Comparison of ENCODE assay signal across 21 cellular contexts in the genomic region with DNA sequence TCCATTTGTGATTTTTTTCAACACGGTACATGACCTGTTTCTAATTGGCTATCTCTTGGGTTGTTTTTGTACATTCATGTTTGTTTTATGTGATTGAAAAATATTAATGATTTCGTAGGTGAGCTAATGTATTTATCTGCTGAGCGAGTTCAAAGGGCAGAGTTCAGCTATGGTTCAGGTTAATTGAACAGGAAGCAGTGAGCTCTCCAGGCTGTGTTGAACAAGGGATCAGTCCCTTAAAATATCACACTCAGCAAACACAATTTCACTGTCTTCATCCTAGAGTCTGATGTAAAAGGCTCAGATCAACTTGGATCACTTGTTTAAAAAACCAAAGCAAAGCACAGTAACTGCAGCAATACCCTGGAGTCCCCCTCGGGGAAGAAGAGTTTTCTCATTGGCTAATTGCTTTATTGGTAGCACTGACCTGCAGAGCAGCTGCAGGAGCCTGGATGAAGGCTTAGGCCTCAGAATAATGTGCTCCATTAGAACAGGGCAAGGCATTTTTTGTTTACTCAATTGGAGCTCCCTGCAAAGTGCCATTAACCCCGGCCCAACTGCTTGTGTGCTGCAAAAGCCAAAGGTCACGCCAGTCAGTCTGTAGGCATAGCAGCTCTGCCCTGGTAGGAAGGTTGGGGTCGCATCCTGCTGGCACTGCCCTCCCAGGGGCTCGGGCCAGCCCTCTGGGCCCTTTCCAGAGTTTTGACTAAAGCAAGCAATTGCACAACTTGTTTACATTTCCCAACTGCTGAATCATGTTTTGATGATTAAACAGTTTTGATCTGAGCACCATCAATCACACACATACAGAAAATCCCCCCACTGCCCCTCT. TPM values are rescaled to one million over a fixed set of nuclear protein-coding genes. Genes with fewer than 3 reads are reported as not detected.
A peak's percentile ranks its signal among the peaks of the same experiment; 100 is the strongest.
DNase-seq lines count a peak whose midpoint lies in the region; ATAC-seq and TF ChIP-seq lines count a peak whose summit lies in the region.
"Had no signal": no experiment of that assay in that cellular context is flagged by ENCODE, and none has a peak within 500 bp of the region (broad histone marks: within the 10 kb centered on the region; RNA-seq: fewer than 3 reads in every experiment).

No MANE protein-coding gene starts in this region.

- H3K79me2 ChIP-seq in KMS-11 (ENCODE audit: insufficient read depth, low read depth) (peaks cover 76% of the 10 kb centered on the region; the same call in 1 of the 2 replicates), OCI-LY3 (ENCODE audit: low read length) (no peaks in the 10 kb centered on the region)

- WGBS in aorta, 2 donors = 44 to 56% methylated on average over 8 of the region's 8 CpGs

- ATAC-seq in HG03175 (IDR thresholded peaks at IDR 0.05; ENCODE audit: unreplicated experiment) (no peak), aorta (ENCODE audit: low FRiP score) (no peak), HG03378 (IDR thresholded peaks at IDR 0.05; ENCODE audit: unreplicated experiment) (no peak)
- ATAC-seq: effector memory CD8-positive, alpha-beta T cell; gastroesophageal sphincter; right cardiac atrium had no signal

- H3K27me3 ChIP-seq in KMS-11 (ENCODE audit: insufficient read depth, low read depth) (no peaks in the 10 kb centered on the region), OCI-LY3 (ENCODE audit: low read depth, low read length) (peaks cover 22% of the 10 kb centered on the region), aorta (ENCODE audit: control insufficient read depth in 1 of 2, insufficient read depth in 2 of 2, low read length in 1 of 2) (peaks cover 0 to 2% of the 10 kb centered on the region in 2 donors)

- H3K9ac ChIP-seq in KMS-11 (no peak overlapping the region), OCI-LY3 (ENCODE audit: low read length) (no peak overlapping the region)

- H3K4me2 ChIP-seq in KMS-11 (peak overlapping the region; percentile 2; the same call in 1 of the 2 replicates), OCI-LY3 (ENCODE audit: low read length) (peak overlapping the region; percentile 36)

- no peak overlapping the region for H3K4me3 ChIP-seq in KMS-11 (IDR thresholded peaks at IDR 0.05; ENCODE audit: insufficient read depth, low read depth, low read length)
- no peak overlapping the region for H3K4me3 ChIP-seq in OCI-LY3 (ENCODE audit: low read length)
- no peak overlapping the region for H3K4me3 ChIP-seq in aorta (ENCODE audit: low read length in 2 of 2)
- H3K4me3 ChIP-seq: esophagus squamous epithelium, gastroesophageal sphincter, GM23338 had no signal

- H3K27ac ChIP-seq in KMS-11 (no peak overlapping the region), OCI-LY3 (ENCODE audit: low read length) (no peak overlapping the region), aorta (ENCODE audit: low read depth in 1 of 2, low read length in 2 of 2) (no peak overlapping the region)
- H3K27ac ChIP-seq: esophagus squamous epithelium, gastroesophageal sphincter had no signal

- H3K36me3 ChIP-seq in KMS-11 (ENCODE audit: insufficient read depth) = no peaks in the 10 kb centered on the region; the same call in 1 of the 2 replicates
- H3K36me3 ChIP-seq in OCI-LY3 (replicated peaks; ENCODE audit: low read depth, low read length) = no peaks in the 10 kb centered on the region
- H3K36me3 ChIP-seq in aorta (ENCODE audit: control insufficient read depth in 1 of 2, insufficient read depth in 2 of 2, low read length in 1 of 2) = no peaks in the 10 kb centered on the region
- H3K36me3 ChIP-seq: esophagus squamous epithelium, gastroesophageal sphincter had no signal

- intact Hi-C loops in aorta (cut with DNase I) = loop anchor here in 1 of 2 donors (10.0 kb wide), 1 partner anchor 701 kb away; no protein-coding TSS in a partner anchor

- DNase-seq in NCI-H1092 treated with DMSO at 0.1 percent for 48 hours (lab: John Stamatoyannopoulos, UW) (peak; percentile 37), NCI-H1092 (lab: John Stamatoyannopoulos, UW) (no peak), mucosa of gallbladder (ENCODE audit: low spot score) (peak; percentile 67), aorta (no peak)
- DNase-seq: activated CD4-positive, alpha-beta T cell treated with anti-CD3 and anti-CD28 coated beads for 48 hours; effector memory CD8-positive, alpha-beta T cell; esophagus squamous epithelium; mammary epithelial cell; NCI-H1694; NCI-H446; right cardiac atrium; SIG-M5; T-helper 1 cell had no signal

- H3K4me1 ChIP-seq in KMS-11 (ENCODE audit: low read depth, poor library complexity, severe bottlenecking) (peaks cover 42% of the 10 kb centered on the region), OCI-LY3 (ENCODE audit: low read length) (peaks cover 49% of the 10 kb centered on the region), aorta (ENCODE audit: control insufficient read depth in 1 of 2, insufficient read depth in 2 of 2, low read length in 2 of 2) (no peaks in the 10 kb centered on the region)

- H3K9me3 ChIP-seq in OCI-LY3 (ENCODE audit: insufficient read depth, low read length) = 0 out of 2 replicates have a peak, but pooled peaks cover 3% of the 10 kb centered on the region
- H3K9me3 ChIP-seq in aorta (ENCODE audit: control insufficient read depth, low read length) = peaks cover 3% of the 10 kb centered on the region
- H3K9me3 ChIP-seq: esophagus squamous epithelium, gastroesophageal sphincter had no signal

- TF ChIP-seq CTCF in KMS-11 (conservative IDR thresholded peaks at IDR 0.05; ENCODE audit: low read depth, low read length) (no peak), OCI-LY3 (IDR thresholded peaks at IDR 0.05; ENCODE audit: low read depth, low read length) (no peak)

- H4K20me1 ChIP-seq in KMS-11 (ENCODE audit: insufficient read depth) (no peaks in the 10 kb centered on the region), OCI-LY3 (ENCODE audit: insufficient read depth, low read length) (no peaks in the 10 kb centered on the region)

- no peak overlapping the region for H2AFZ ChIP-seq in KMS-11 (ENCODE audit: low read depth)
- no peak overlapping the region for H2AFZ ChIP-seq in OCI-LY3 (ENCODE audit: low read depth, low read length)
- H2AFZ ChIP-seq: GM23338 had no signal

RNA-seq across cellular contexts. Expression of gene ONECUT2, which starts 10.5 kb away (rescaled TPM):
- 173 TPM for total RNA-seq in mucosa of gallbladder
- total RNA-seq in aorta = under 1 TPM; 0.32 to 0.69 TPM
- under 1 TPM; 0.03 to 0.50 TPM for polyA plus RNA-seq in aorta
- total RNA-seq: OCI-LY7 had no signal
- polyA plus RNA-seq: BJ had no signal

Comparison
In these comparisons a context has a peak if more than half of its experiments do, and no peak if none do; other contexts are left out.
1. DNase-seq: peak in NCI-H1092 treated with DMSO at 0.1 percent for 48 hours (single experiment) and mucosa of gallbladder (single experiment); none in NCI-H1092 (single experiment) and aorta (0 of 2).
2. RNA of gene ONECUT2, which starts 10.5 kb away (total RNA-seq): 173 TPM in mucosa of gallbladder (single experiment); 0.32 to 0.69 TPM in aorta; every median in the first group is over 100 times any median in the second.